Comparison of ENCODE assay signal across 8 cellular contexts in the genomic region with DNA sequence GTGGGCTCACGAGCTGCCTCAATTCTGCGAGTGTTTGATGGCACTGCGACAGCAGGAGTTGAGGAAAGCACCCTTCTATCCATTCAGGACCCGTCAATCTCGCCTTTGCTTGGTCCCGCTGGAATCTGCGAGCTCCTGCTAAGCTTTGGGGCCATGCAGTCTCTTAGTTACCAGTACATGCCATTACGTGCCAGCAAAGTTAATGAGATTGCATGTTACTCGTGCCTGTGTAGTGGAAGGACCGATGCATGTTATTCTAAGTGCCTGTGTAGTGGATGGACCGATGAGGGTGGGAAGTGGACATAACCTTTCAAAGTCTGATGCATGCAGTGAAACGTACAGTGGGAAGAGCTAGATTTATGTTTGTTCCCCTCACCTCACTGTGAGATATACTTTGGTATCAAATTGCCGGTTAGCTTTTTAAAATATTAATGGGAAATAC. TPM values are rescaled to one million over a fixed set of nuclear protein-coding genes. Genes with fewer than 3 reads are reported as not detected.
DNase-seq lines count a peak whose midpoint lies in the region; ATAC-seq, FAIRE-seq and TF ChIP-seq lines count a peak whose summit lies in the region.

No MANE protein-coding gene starts in this region.

- intact Hi-C loops in activated T-helper 2 cell treated with anti-CD3 and anti-CD28 coated beads, Interferon-gamma antibody, Interleukin-2, Interleukin-4, amounts not matched to agents 10 μg/mL and 5 μg/mL and 100 μg/mL, durations not matched to agents 14 hours and 24 hours and 36 hours (cut with micrococcal nuclease), result loop anchor here (1.0 to 5.0 kb wide), 7 partner anchors 68 to 1679 kb away; a partner anchor contains a TSS
- intact Hi-C loops in heart left ventricle (cut with DNase I), result loop anchor here in 1 of 10 donors (5.0 kb wide), 1 partner anchor 83 kb away; a partner anchor contains a TSS
- intact Hi-C loops in psoas muscle (cut with DNase I), result loop anchor here in 1 of 2 donors (5.0 kb wide), 1 partner anchor 1682 kb away; no protein-coding TSS in a partner anchor

- no peaks in the 10 kb centered on the region for H3K27me3 Mint-ChIP-seq in activated T-helper 2 cell treated with anti-CD3 and anti-CD28 coated beads, Interferon-gamma antibody, Interleukin-2, Interleukin-4, amounts not matched to agents 10 μg/mL and 5 μg/mL and 100 μg/mL, durations not matched to agents 14 hours and 24 hours and 36 hours (ENCODE audit: low read depth)

- no peak for TF ChIP-seq CTCF in heart left ventricle (IDR thresholded peaks at IDR 0.05)
- TF ChIP-seq CTCF in psoas muscle (IDR thresholded peaks at IDR 0.05), result no peak

- TF ChIP-seq POLR2A in heart left ventricle (IDR thresholded peaks at IDR 0.05) (no peak), GM18505 (IDR thresholded peaks at IDR 0.05; ENCODE audit: borderline replicate concordance, extremely low read depth, insufficient read depth, insufficient read length) (no peak)

- H3K27ac ChIP-seq in heart left ventricle (peak overlapping the region; percentile 68 to 95 (median 81)), psoas muscle (peak overlapping the region; percentile 95)

- 0 to 1% (median 0%) methylated on average over 11 to 13 of the region's 13 CpGs for WGBS in heart left ventricle, 4 donors
- 0 to 1% (median 1%) methylated on average over 13 of the region's 13 CpGs for WGBS in psoas muscle, 3 donors

- H3K4me3 ChIP-seq in heart left ventricle, result peak overlapping the region; percentile 58 to 87 (median 76)
- H3K4me3 ChIP-seq in psoas muscle, result peak overlapping the region; percentile 96

- ATAC-seq in HG02798 (IDR thresholded peaks at IDR 0.05; ENCODE audit: poor library complexity, unreplicated experiment) (peak; percentile 1), heart left ventricle (peak; percentile 13 to 41 (median 34)), psoas muscle (peak; percentile 22 to 53 (median 39)), GM18505 (IDR thresholded peaks at IDR 0.05; ENCODE audit: unreplicated experiment) (no peak)

- H3K4me1 ChIP-seq in heart left ventricle, result peaks cover 3 to 39% (median 17%) of the 10 kb centered on the region in 12 donors
- peaks cover 19% of the 10 kb centered on the region for H3K4me1 ChIP-seq in psoas muscle

- peaks cover 47% of the 10 kb centered on the region for H3K4me1 Mint-ChIP-seq in activated T-helper 2 cell treated with anti-CD3 and anti-CD28 coated beads, Interferon-gamma antibody, Interleukin-2, Interleukin-4, amounts not matched to agents 10 μg/mL and 5 μg/mL and 100 μg/mL, durations not matched to agents 14 hours and 24 hours and 36 hours (ENCODE audit: low read depth)

- H3K4me3 Mint-ChIP-seq in activated T-helper 2 cell treated with anti-CD3 and anti-CD28 coated beads, Interferon-gamma antibody, Interleukin-2, Interleukin-4, amounts not matched to agents 10 μg/mL and 5 μg/mL and 100 μg/mL, durations not matched to agents 14 hours and 24 hours and 36 hours (ENCODE audit: low read depth), result peak overlapping the region; percentile 98

- DNase-seq in EH (ENCODE audit: low read depth) (peak; percentile 58), heart left ventricle (no peak), psoas muscle (no peak), HTR-8/SVneo (ENCODE audit: insufficient read length, low spot score) (no peak)
- DNase-seq in activated T-helper 2 cell treated with anti-CD3 and anti-CD28 coated beads, Interferon-gamma antibody, Interleukin-2, Interleukin-4, amounts not matched to agents 10 μg/mL and 5 μg/mL and 100 μg/mL, durations not matched to agents 14 hours and 24 hours and 36 hours (ENCODE audit: low spot score), result no peak
- DNase-seq in activated CD8-positive, alpha-beta memory T cell treated with anti-CD3 and anti-CD28 coated beads, Interleukin-2, amount 50 U/mL, for 4 hours, result no peak

- H3K9me3 Mint-ChIP-seq in activated T-helper 2 cell treated with anti-CD3 and anti-CD28 coated beads, Interferon-gamma antibody, Interleukin-2, Interleukin-4, amounts not matched to agents 10 μg/mL and 5 μg/mL and 100 μg/mL, durations not matched to agents 14 hours and 24 hours and 36 hours, result no peaks in the 10 kb centered on the region

- no peaks in the 10 kb centered on the region for H3K27me3 ChIP-seq in heart left ventricle
- H3K27me3 ChIP-seq in psoas muscle (ENCODE audit: insufficient read depth in 3 of 3, low read length in 2 of 3), result no peaks in the 10 kb centered on the region

- H3K36me3 ChIP-seq in heart left ventricle, result peaks cover 3 to 48% (median 45%) of the 10 kb centered on the region in 9 donors
- peaks cover 6 to 46% of the 10 kb centered on the region in 2 donors for H3K36me3 ChIP-seq in psoas muscle (ENCODE audit: insufficient read depth in 1 of 2, low read depth in 1 of 2)

- FAIRE-seq in HTR-8/SVneo (lab: Jason Lieb, UNC), result no peak

- peaks cover 57% of the 10 kb centered on the region for H3K36me3 Mint-ChIP-seq in activated T-helper 2 cell treated with anti-CD3 and anti-CD28 coated beads, Interferon-gamma antibody, Interleukin-2, Interleukin-4, amounts not matched to agents 10 μg/mL and 5 μg/mL and 100 μg/mL, durations not matched to agents 14 hours and 24 hours and 36 hours (ENCODE audit: low read depth)

- H3K9me3 ChIP-seq in heart left ventricle (no peaks in the 10 kb centered on the region), psoas muscle (no peaks in the 10 kb centered on the region)

- H3K27ac Mint-ChIP-seq in activated T-helper 2 cell treated with anti-CD3 and anti-CD28 coated beads, Interferon-gamma antibody, Interleukin-2, Interleukin-4, amounts not matched to agents 10 μg/mL and 5 μg/mL and 100 μg/mL, durations not matched to agents 14 hours and 24 hours and 36 hours, result peak overlapping the region; percentile 97

RNA-seq across cellular contexts. Expression of a gene that starts 0.6 kb away (rescaled TPM):
- 1,827 and 1,844 TPM in 2 replicates for total RNA-seq in activated T-helper 2 cell treated with anti-CD3 and anti-CD28 coated beads, Interferon-gamma antibody, Interleukin-2, Interleukin-4, amounts not matched to agents 10 μg/mL and 5 μg/mL and 100 μg/mL, durations not matched to agents 14 hours and 24 hours and 36 hours
- total RNA-seq in heart left ventricle (1,000 to 10,000 TPM in 4 of 9 donors, 100 to 1,000 TPM in 5; 726 to 1,370 (median 984) TPM), psoas muscle (1,000 to 10,000 TPM in 1 of 4 donors, 100 to 1,000 TPM in 3; 841 to 1,071 (median 926) TPM)
- polyA plus RNA-seq in heart left ventricle (1,000 to 10,000 TPM; 1,080 to 2,393 TPM), psoas muscle (1,000 to 10,000 TPM; 1,821 to 2,333 (median 2,087) TPM)
